Comparison of ENCODE assay signal across 22 cellular contexts in the genomic region with DNA sequence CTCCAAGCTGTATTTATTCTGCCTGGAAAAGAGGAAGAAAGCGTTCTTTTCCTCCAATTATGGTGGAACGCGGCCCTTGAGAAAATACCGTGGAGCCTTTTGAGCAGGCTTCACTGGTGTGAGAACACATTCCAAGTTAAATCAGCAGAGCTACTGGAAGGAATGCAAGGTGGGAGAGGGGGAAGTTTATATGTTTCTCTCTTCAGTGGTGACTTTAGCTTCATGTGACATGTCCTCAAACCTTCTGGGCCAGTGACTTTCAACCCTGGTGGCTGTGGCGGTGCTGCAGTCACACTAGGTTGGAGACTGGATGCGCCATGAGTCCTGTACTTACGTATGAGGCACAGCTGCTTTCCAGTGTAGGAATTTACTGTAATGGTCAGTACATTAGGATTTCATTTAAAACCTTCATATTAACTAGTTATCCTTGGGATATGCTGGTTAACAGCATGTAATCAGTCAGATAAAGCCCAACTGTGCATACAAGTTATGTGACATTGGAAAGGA.
DNase-seq lines count a peak whose midpoint lies in the region; ATAC-seq and TF ChIP-seq lines count a peak whose summit lies in the region.
"Had no signal": no experiment of that assay in that cellular context is flagged by ENCODE, and none has a peak within 500 bp of the region (broad histone marks: within the 10 kb centered on the region; RNA-seq: fewer than 3 reads in every experiment).

No MANE protein-coding gene starts in this region.

- TF ChIP-seq CTCF in GM23338 (conservative IDR thresholded peaks at IDR 0.05; ENCODE audit: low read depth in 2 of 2) (no peak), endodermal cell (conservative IDR thresholded peaks at IDR 0.05) (no peak), nephron progenitor cell (IDR thresholded peaks at IDR 0.05) (no peak), stomach (IDR thresholded peaks at IDR 0.05) (no peak)

- H4K20me1 ChIP-seq in GM23338 (replicated peaks; ENCODE audit: insufficient read depth): no peaks in the 10 kb centered on the region; the same call in 1 of the 2 replicates

- H3K27ac Mint-ChIP-seq in GM23338 (peak overlapping the region; percentile 67; the same call in 1 of the 2 replicates), endodermal cell (peak overlapping the region; percentile 52), nephron progenitor cell (peak overlapping the region; percentile 84)
- H3K27ac Mint-ChIP-seq: HFFc6 had no signal

- H3K79me2 ChIP-seq in GM23338 (replicated peaks; ENCODE audit: insufficient read depth): peaks cover 91% of the 10 kb centered on the region

- no peak for TF ChIP-seq EP300 in stomach (IDR thresholded peaks at IDR 0.05)

- no peak overlapping the region for H2AFZ ChIP-seq in GM23338
- H2AFZ ChIP-seq: GM23248 had no signal

- TF ChIP-seq POLR2A in stomach (IDR thresholded peaks at IDR 0.05): no peak

- H3K9me2 ChIP-seq in GM23338 (ENCODE audit: insufficient read depth): no peaks in the 10 kb centered on the region

- no peaks in the 10 kb centered on the region for H3K9me3 ChIP-seq in endodermal cell (ENCODE audit: control insufficient read depth, low read length)
- H3K9me3 ChIP-seq in stomach: no peaks in the 10 kb centered on the region
- H3K9me3 ChIP-seq: A549, BLaER1 had no signal

- H3K4me3 ChIP-seq in GM23338 (no peak overlapping the region), endodermal cell (ENCODE audit: low read length) (no peak overlapping the region), stomach (no peak overlapping the region)
- H3K4me3 ChIP-seq: A549, BLaER1, GM12878, GM23248 had no signal

- intact Hi-C loops in stomach (cut with DNase I; ENCODE audit: low total_unique reads): no loop called here

- no peaks in the 10 kb centered on the region for H3K27me3 ChIP-seq in GM23338 (ENCODE audit: insufficient read depth)
- H3K27me3 ChIP-seq in endodermal cell (ENCODE audit: control insufficient read depth, insufficient read depth, low read length, poor library complexity, severe bottlenecking): no peaks in the 10 kb centered on the region
- no peaks in the 10 kb centered on the region for H3K27me3 ChIP-seq in stomach
- H3K27me3 ChIP-seq: BLaER1 had no signal

- 95 to 100% methylated on average over 1 to 7 of the region's 7 CpGs for WGBS in endodermal cell (ENCODE audit: insufficient coverage in 1 of 2, insufficient read length in 1 of 2), 2 experiments
- 91 to 97% (median 96%) methylated on average over 7 of the region's 7 CpGs for WGBS in stomach, 5 donors

- H3K4me1 Mint-ChIP-seq in GM23338 (peaks cover 71% of the 10 kb centered on the region), endodermal cell (peaks cover 35% of the 10 kb centered on the region), nephron progenitor cell (peaks cover 30% of the 10 kb centered on the region)

- no peak overlapping the region for H3K4me3 Mint-ChIP-seq in GM23338
- H3K4me3 Mint-ChIP-seq in endodermal cell: no peak overlapping the region
- H3K4me3 Mint-ChIP-seq in nephron progenitor cell: no peak overlapping the region
- H3K4me3 Mint-ChIP-seq: CD14-positive monocyte; CD4-positive, alpha-beta memory T cell; HFFc6; IgD-negative memory B cell had no signal

- H3K9me3 Mint-ChIP-seq in GM23338 (no peaks in the 10 kb centered on the region), endodermal cell (no peaks in the 10 kb centered on the region), nephron progenitor cell (no peaks in the 10 kb centered on the region)
- H3K9me3 Mint-ChIP-seq: HFFc6, IgD-negative memory B cell had no signal

- H3K27ac ChIP-seq in GM23338 (ENCODE audit: low read depth): peak overlapping the region; percentile 72; the same call in 1 of the 2 replicates
- H3K27ac ChIP-seq in endodermal cell (ENCODE audit: low read depth, low read length): no peak overlapping the region
- no peak overlapping the region for H3K27ac ChIP-seq in stomach
- H3K27ac ChIP-seq: 22Rv1, A549, BLaER1, GM23248 had no signal

- H3K36me3 Mint-ChIP-seq in GM23338 (ENCODE audit: low read depth) (no peaks in the 10 kb centered on the region; the same call in 2 of the 3 replicates), endodermal cell (ENCODE audit: low read depth) (peaks cover 4% of the 10 kb centered on the region), nephron progenitor cell (ENCODE audit: low read depth) (peaks cover 13% of the 10 kb centered on the region)

- H3K4me1 ChIP-seq in GM23338 (ENCODE audit: insufficient read depth) (peaks cover 44% of the 10 kb centered on the region), endodermal cell (ENCODE audit: control insufficient read depth, insufficient read depth, low read length) (peaks cover 6% of the 10 kb centered on the region), stomach (peaks cover 10 to 43% (median 12%) of the 10 kb centered on the region in 4 donors)

- DNase-seq in DMS53 (lab: John Stamatoyannopoulos, UW) (peak; percentile 2), DMS53 treated with DMSO at 0.1 percent for 48 hours (lab: John Stamatoyannopoulos, UW; ENCODE audit: unreplicated experiment) (no peak), GM23338 (ENCODE audit: low spot score) (no peak), endodermal cell (peak; percentile 52), nephron progenitor cell (no peak), middle frontal gyrus (ENCODE audit: extremely low spot score, low spot score) (no peak), stomach (no peak), T-helper 9 cell (no peak)
- DNase-seq: AML-193; CD4-positive, alpha-beta memory T cell; DMS153; DND-41; EL; GM23248; HFFc6 had no signal

- H3K4me2 ChIP-seq in GM23338: no peak overlapping the region
- H3K4me2 ChIP-seq: A549, BLaER1 had no signal

- no peak for ATAC-seq in GM23338
- ATAC-seq: A549, GM12878, HCT116 had no signal

- H3K27me3 Mint-ChIP-seq in GM23338 (ENCODE audit: insufficient read depth, low read depth, poor library complexity) (peaks cover 4% of the 10 kb centered on the region), endodermal cell (ENCODE audit: insufficient read depth) (no peaks in the 10 kb centered on the region), nephron progenitor cell (ENCODE audit: low read depth, poor library complexity) (no peaks in the 10 kb centered on the region)
- H3K27me3 Mint-ChIP-seq: CD4-positive, alpha-beta memory T cell; IgD-negative memory B cell had no signal

- no peak overlapping the region for H3K9ac ChIP-seq in endodermal cell (ENCODE audit: extremely low read depth, low read length, poor library complexity, severe bottlenecking)
- H3K9ac ChIP-seq: BLaER1, GM23248 had no signal

- H3K36me3 ChIP-seq in GM23338 (ENCODE audit: insufficient read depth) (no peaks in the 10 kb centered on the region), endodermal cell (ENCODE audit: control insufficient read depth, insufficient read depth, low read length) (no peaks in the 10 kb centered on the region), stomach (no peaks in the 10 kb centered on the region)

- no peaks in the 10 kb centered on the region for H3F3A ChIP-seq in GM23338 (replicated peaks; ENCODE audit: low read depth)

TF ChIP-seq in GM23338, 12 proteins besides CTCF, POLR2A, EP300 and RAD21:
- TF ChIP-seq STAT1 (IDR thresholded peaks at IDR 0.05; ENCODE audit: unreplicated experiment): no peak
- TF ChIP-seq, protein P1, sequence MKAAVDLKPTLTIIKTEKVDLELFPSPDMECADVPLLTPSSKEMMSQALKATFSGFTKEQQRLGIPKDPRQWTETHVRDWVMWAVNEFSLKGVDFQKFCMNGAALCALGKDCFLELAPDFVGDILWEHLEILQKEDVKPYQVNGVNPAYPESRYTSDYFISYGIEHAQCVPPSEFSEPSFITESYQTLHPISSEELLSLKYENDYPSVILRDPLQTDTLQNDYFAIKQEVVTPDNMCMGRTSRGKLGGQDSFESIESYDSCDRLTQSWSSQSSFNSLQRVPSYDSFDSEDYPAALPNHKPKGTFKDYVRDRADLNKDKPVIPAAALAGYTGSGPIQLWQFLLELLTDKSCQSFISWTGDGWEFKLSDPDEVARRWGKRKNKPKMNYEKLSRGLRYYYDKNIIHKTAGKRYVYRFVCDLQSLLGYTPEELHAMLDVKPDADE (IDR thresholded peaks at IDR 0.05): no peak
- no peak for TF ChIP-seq CREB1 (CRISPR knock-in tag; IDR thresholded peaks at IDR 0.05; ENCODE audit: low read depth)
- TF ChIP-seq POLR2AphosphoS5 (IDR thresholded peaks at IDR 0.05; ENCODE audit: low read depth): no peak
- no peak for TF ChIP-seq ZNF331 (CRISPR knock-in tag; IDR thresholded peaks at IDR 0.05; ENCODE audit: low read depth)
- TF ChIP-seq EZH2phosphoT487 (IDR thresholded peaks at IDR 0.05; ENCODE audit: unreplicated experiment): no peak
- TF ChIP-seq ZNF114 (CRISPR knock-in tag; IDR thresholded peaks at IDR 0.05): no peak
- TF ChIP-seq NANOG (IDR thresholded peaks at IDR 0.05; ENCODE audit: borderline replicate concordance): no peak
- no peak for TF ChIP-seq EZH2 (IDR thresholded peaks at IDR 0.05; ENCODE audit: low read depth, unreplicated experiment)

Comparison
In these comparisons a context has a peak if more than half of its experiments do, and no peak if none do; other contexts are left out.
1. DNase-seq: peak in DMS53 (single experiment) and endodermal cell (single experiment); none in DMS53 treated with DMSO at 0.1 percent for 48 hours (single experiment), GM23338 (single experiment), nephron progenitor cell (single experiment), middle frontal gyrus (single experiment), stomach (single experiment) and T-helper 9 cell (single experiment).
2. Peak in every context shown above with its lines, with median percentiles within 50 percentile points of each other: H3K27ac Mint-ChIP-seq.